ENCODE assay signal across 1 cellular context in the genomic region with DNA sequence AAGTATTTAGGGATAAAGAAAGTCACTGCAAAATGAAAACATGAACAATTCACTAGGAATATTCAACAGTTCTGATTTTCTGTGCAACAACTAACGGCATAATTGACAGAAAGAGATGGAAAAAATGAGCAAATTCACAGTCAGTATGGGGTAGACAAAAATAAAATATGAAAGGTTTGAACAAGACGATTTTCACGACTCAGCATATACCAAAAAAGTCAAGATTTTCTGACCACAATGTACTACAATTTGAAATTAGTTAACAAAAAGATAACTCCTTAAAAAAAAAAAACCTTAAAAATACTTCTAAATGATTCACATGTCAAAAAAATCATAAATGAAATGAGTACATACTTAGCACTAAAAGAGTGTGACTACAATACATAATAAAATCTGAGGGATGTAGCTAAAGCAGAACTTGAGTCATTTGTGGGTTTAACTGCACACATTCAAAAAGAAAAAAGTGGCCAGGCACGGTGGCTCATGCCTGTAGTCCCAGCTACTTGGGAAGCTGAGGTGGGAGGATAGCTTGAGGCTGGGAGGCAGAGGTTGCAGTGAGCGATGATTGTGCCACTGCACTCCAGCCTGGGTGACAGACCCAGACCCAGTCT.
TF ChIP-seq lines count a peak whose summit lies in the region.

No MANE protein-coding gene starts in this region.

TF ChIP-seq in HepG2, 621 proteins besides CTCF, POLR2A, EP300 and RAD21:
- peak; percentile 98 for TF ChIP-seq MAFF (IDR thresholded peaks at IDR 0.05; ENCODE audit: low read depth, low read length)
- TF ChIP-seq ZSCAN29 (CRISPR knock-in tag; conservative IDR thresholded peaks at IDR 0.05), result no peak
- peak; percentile 96 to 99 for TF ChIP-seq MAFK (conservative IDR thresholded peaks at IDR 0.05 in 1 of 2, IDR thresholded peaks at IDR 0.05 in 1 of 2; ENCODE audit: low read length in 2 of 2)
